Comparison of ENCODE assay signal across 16 cellular contexts in the genomic region with DNA sequence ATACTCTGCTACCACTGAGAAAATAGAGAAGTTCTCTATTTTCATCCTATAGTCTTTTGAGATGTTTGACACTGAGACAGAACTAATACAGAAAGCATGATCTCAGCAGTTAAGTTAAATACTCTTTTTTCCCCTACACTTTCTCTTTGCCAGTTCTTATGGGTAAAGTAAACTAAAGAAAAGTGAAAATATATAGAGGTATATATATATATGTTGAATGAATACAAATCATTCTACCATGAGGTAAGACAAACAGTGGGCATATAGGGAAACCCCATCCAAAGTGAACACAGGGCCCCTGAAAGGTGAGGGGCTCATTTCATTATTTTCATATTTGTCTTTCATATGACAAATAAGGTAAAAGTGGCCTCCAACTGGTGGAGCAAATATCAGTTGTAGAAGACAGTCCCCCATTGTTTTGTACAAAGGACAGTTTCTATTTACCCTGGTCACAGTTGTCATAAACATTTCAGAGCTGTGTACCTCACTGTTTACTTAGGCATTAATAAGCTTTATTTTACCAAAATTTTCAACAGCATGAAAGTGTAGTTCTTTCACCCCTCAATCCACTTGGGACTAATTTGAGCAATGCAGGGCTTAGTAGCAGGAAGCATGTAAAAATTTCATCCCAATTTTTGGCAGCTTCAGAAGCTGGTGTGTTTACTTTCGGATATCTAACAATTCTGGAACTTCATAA.
DNase-seq lines count a peak whose midpoint lies in the region; ATAC-seq and TF ChIP-seq lines count a peak whose summit lies in the region.
"Had no signal": no experiment of that assay in that cellular context is flagged by ENCODE, and none has a peak within 500 bp of the region (broad histone marks: within the 10 kb centered on the region; RNA-seq: fewer than 3 reads in every experiment).

No MANE protein-coding gene starts in this region.

- no peak overlapping the region for H3K4me2 ChIP-seq in mammary epithelial cell (ENCODE audit: insufficient read depth, low read depth, low read length)

- dilution Hi-C loops in mammary epithelial cell (cut with HindIII; ENCODE audit: low sequenced_read_pairs) = no loop called here

- H3K4me3 ChIP-seq in fibroblast of the aortic adventitia (ENCODE audit: low read depth, low read length) (no peak overlapping the region), mammary epithelial cell (replicated peaks in 1 of 3; ENCODE audit: insufficient read depth in 1 of 3, low read depth in 2 of 3, low read length in 3 of 3) (no peak overlapping the region)
- H3K4me3 ChIP-seq: ovary had no signal

- H2AFZ ChIP-seq in mammary epithelial cell (ENCODE audit: low read depth, low read length) = no peak overlapping the region

- BruUV-seq in mammary epithelial cell (replicated peaks; lab: Mats Ljungman, UMichigan) = no TSS peak

- in situ Hi-C loops in mammary epithelial cell (cut with MboI; ENCODE audit: low sequenced_read_pairs in 2 of 2) = no loop called here

- 100% methylated on average over 1 of the region's 1 CpG for WGBS in mammary epithelial cell (ENCODE audit: low coverage, missing lambda C conversion rate)

- DNase-seq in COR-L47 (lab: John Stamatoyannopoulos, UW) (peak; percentile 14), fibroblast of the aortic adventitia (ENCODE audit: low read depth) (peak; percentile 36), ureter (ENCODE audit: low spot score) (no peak), foreskin melanocyte (no peak), mammary epithelial cell (no peak)
- no peak for DNase-seq in stimulated activated CD4-positive, alpha-beta T cell treated with anti-CD3 and anti-CD28 coated beads, Interleukin-12 subunit alpha, Interleukin-12 subunit beta, amount 100 ng/mL, for 4 hours
- DNase-seq: activated CD8-positive, alpha-beta T cell treated with anti-CD3 and anti-CD28 coated beads for 36 hours; activated naive CD8-positive, alpha-beta T cell treated with anti-CD3 and anti-CD28 coated beads for 36 hours; foreskin fibroblast; NK-92 treated with Interleukin-12 subunit alpha and Interleukin-12 subunit beta, amount 100 ng/mL, for 24 hours; ovary; stimulated activated CD4-positive, alpha-beta T cell treated with anti-CD3 and anti-CD28 coated beads, Interleukin-4, amount 100 ng/mL, for 1 hour; T-cell had no signal

- no peak overlapping the region for H3K9ac ChIP-seq in mammary epithelial cell (ENCODE audit: insufficient read depth, low read length)

- ATAC-seq in GM19463 (IDR thresholded peaks at IDR 0.05; ENCODE audit: unreplicated experiment) = peak; percentile 48
- peak; percentile 43 for ATAC-seq in HG03378 (IDR thresholded peaks at IDR 0.05; ENCODE audit: unreplicated experiment)
- ATAC-seq: activated CD8-positive, alpha-beta T cell treated with anti-CD3 and anti-CD28 coated beads for 36 hours; left lobe of liver; T-cell had no signal

- H3K9me3 ChIP-seq in mammary epithelial cell (replicated peaks; ENCODE audit: insufficient read depth, low read length) = no peaks in the 10 kb centered on the region
- H3K9me3 ChIP-seq: ovary had no signal

- intact Hi-C loops in mammary epithelial cell (cut with micrococcal nuclease) = no loop called here

- H3K79me2 ChIP-seq in mammary epithelial cell (ENCODE audit: insufficient read depth, low read length) = no peaks in the 10 kb centered on the region

- no peaks in the 10 kb centered on the region for H3K36me3 ChIP-seq in mammary epithelial cell (ENCODE audit: insufficient read depth, low read length)
- H3K36me3 ChIP-seq: ovary had no signal

- H3K4me1 ChIP-seq in mammary epithelial cell (ENCODE audit: insufficient read depth, low read length) = no peaks in the 10 kb centered on the region

- CTCF ChIA-PET in mammary epithelial cell (lab: Charles Lee; ENCODE audit: low non-redundant PET) = no interaction called here

- H3K27ac ChIP-seq in mammary epithelial cell (ENCODE audit: insufficient read depth, low read depth, low read length) = no peak overlapping the region
- H3K27ac ChIP-seq: ovary had no signal

- H3K27me3 ChIP-seq in mammary epithelial cell (ENCODE audit: insufficient read depth, low read length) = no peaks in the 10 kb centered on the region
- H3K27me3 ChIP-seq: ovary had no signal

- no peak for TF ChIP-seq CTCF in fibroblast of the aortic adventitia (IDR thresholded peaks at IDR 0.05; ENCODE audit: insufficient read depth, low read length)
- no peak for TF ChIP-seq CTCF in mammary epithelial cell (conservative IDR thresholded peaks at IDR 0.05 in 1 of 2, IDR thresholded peaks at IDR 0.05 in 1 of 2; ENCODE audit: extremely low read depth in 1 of 2, insufficient read depth in 1 of 2, low read depth in 1 of 2, low read length in 2 of 2)

- H4K20me1 ChIP-seq in mammary epithelial cell (ENCODE audit: insufficient read depth, low read length) = no peaks in the 10 kb centered on the region

Comparison
In these comparisons a context has a peak if more than half of its experiments do, and no peak if none do; other contexts are left out.
1. DNase-seq: peak in COR-L47 (single experiment) and fibroblast of the aortic adventitia (single experiment); none in stimulated activated CD4-positive, alpha-beta T cell treated with anti-CD3 and anti-CD28 coated beads, Interleukin-12 subunit alpha, Interleukin-12 subunit beta, amount 100 ng/mL, for 4 hours (single experiment), ureter (single experiment), foreskin melanocyte (single experiment) and mammary epithelial cell (single experiment).